Comparison of ENCODE assay signal across 6 cellular contexts in genomic region chr14:76106188-76106587, GRCh38.
"Had no signal": no experiment of that assay in that cellular context is flagged by ENCODE, and none has a peak within 500 bp of the region (broad histone marks: within the 10 kb centered on the region; RNA-seq: fewer than 3 reads in every experiment).

No MANE protein-coding gene starts in this region.

- H3K4me3 ChIP-seq: GM23338, HAP-1 had no signal

- H3K4me2 ChIP-seq: GM23338 had no signal

- H3K4me1 Mint-ChIP-seq: IgD-negative memory B cell had no signal

- H3K36me3 ChIP-seq: HAP-1 had no signal

- DNase-seq: KG1 had no signal

- H3K9me3 ChIP-seq: HAP-1 had no signal

- H3K27ac Mint-ChIP-seq: GM23338 had no signal

- H3K9me3 Mint-ChIP-seq: GM23338 had no signal

- ATAC-seq: GM23338, HCT116, HepG2 had no signal

- H3K36me3 Mint-ChIP-seq: IgD-negative memory B cell had no signal

- H2AFZ ChIP-seq: GM23338 had no signal

- H3K4me1 ChIP-seq: HAP-1 had no signal

- H3K4me3 Mint-ChIP-seq: GM23338, IgD-negative memory B cell had no signal

- FAIRE-seq: HepG2 had no signal
